ENCODE assay signal across 1 cellular context in genomic region chr14:22829661-22830328, GRCh38.
TF ChIP-seq lines count a peak whose summit lies in the region.

TSS of gene MRPL52 (plus strand) at chr14:22829887. CDS start at chr14:22829913, 26 bp downstream.

TF ChIP-seq in HepG2, 621 proteins besides CTCF, POLR2A, EP300 and RAD21 (continued from another document and continues in another):
- TF ChIP-seq ZNF687 (CRISPR knock-in tag; IDR thresholded peaks at IDR 0.05) (peak; percentile 90), ZKSCAN1 (IDR thresholded peaks at IDR 0.05; ENCODE audit: low read length) (peak; percentile 81), MXD3 (CRISPR knock-in tag; IDR thresholded peaks at IDR 0.05) (peak; percentile 89), PBX3 (CRISPR knock-in tag; IDR thresholded peaks at IDR 0.05; ENCODE audit: borderline replicate concordance) (0 out of 2 replicates have a peak, but pooled peaks have one; percentile 29), HMGXB4 (CRISPR knock-in tag; IDR thresholded peaks at IDR 0.05; ENCODE audit: borderline replicate concordance in 1 of 2, low read depth in 1 of 2) (peak; percentile 91 to 96), KDM4B (CRISPR knock-in tag; IDR thresholded peaks at IDR 0.05) (peak; percentile 53), HDAC1 (CRISPR knock-in tag; IDR thresholded peaks at IDR 0.05) (peak; percentile 93), ZEB1 (IDR thresholded peaks at IDR 0.05; ENCODE audit: insufficient replicate concordance, low read depth) (peak; percentile 76), ETV5 (CRISPR knock-in tag; IDR thresholded peaks at IDR 0.05; ENCODE audit: borderline replicate concordance) (peak; percentile 94), ZNF691 (CRISPR knock-in tag; IDR thresholded peaks at IDR 0.05; ENCODE audit: borderline replicate concordance, low read depth) (peak; percentile 96), ARNT (IDR thresholded peaks at IDR 0.05) (no peak), ZNF275 (CRISPR knock-in tag; IDR thresholded peaks at IDR 0.05; ENCODE audit: borderline replicate concordance) (0 out of 2 replicates have a peak, but pooled peaks have one; percentile 51), THAP8 (CRISPR knock-in tag; IDR thresholded peaks at IDR 0.05; ENCODE audit: borderline replicate concordance) (peak; percentile 59; the same call in 1 of the 2 replicates), POGK (CRISPR knock-in tag; conservative IDR thresholded peaks at IDR 0.05) (peak; percentile 67; the same call in 1 of the 2 replicates), RCOR2 (CRISPR knock-in tag; IDR thresholded peaks at IDR 0.05) (0 out of 2 replicates have a peak, but pooled peaks have one; percentile 68), NCOA1 (CRISPR knock-in tag; IDR thresholded peaks at IDR 0.05) (peak; percentile 90), ATF7-NPFF (CRISPR knock-in tag; IDR thresholded peaks at IDR 0.05; ENCODE audit: low read depth) (peak; percentile 76), TAF15 (IDR thresholded peaks at IDR 0.05; ENCODE audit: low read depth, low read length, poor library complexity, severe bottlenecking) (peak; percentile 83), FOXJ3 (CRISPR knock-in tag; IDR thresholded peaks at IDR 0.05; ENCODE audit: borderline replicate concordance) (0 out of 2 replicates have a peak, but pooled peaks have one; percentile 6), SMARCC2 (IDR thresholded peaks at IDR 0.05) (no peak), ZBTB7B (CRISPR knock-in tag; IDR thresholded peaks at IDR 0.05) (peak; percentile 64), ARID5B (CRISPR knock-in tag; IDR thresholded peaks at IDR 0.05) (no peak; the same call in none of the 2 replicates), ZNF879 (CRISPR knock-in tag; IDR thresholded peaks at IDR 0.05) (no peak; the same call in 1 of the 2 replicates), PHB2 (IDR thresholded peaks at IDR 0.05; ENCODE audit: partially characterized antibody) (no peak), GTF2F1 (IDR thresholded peaks at IDR 0.05; ENCODE audit: low read length) (no peak), WIZ (CRISPR knock-in tag; IDR thresholded peaks at IDR 0.05) (peak; percentile 97), ZNF713 (CRISPR knock-in tag; IDR thresholded peaks at IDR 0.05) (peak; percentile 95), ZNF605 (CRISPR knock-in tag; IDR thresholded peaks at IDR 0.05) (peak; percentile 92), ZBTB42 (CRISPR knock-in tag; IDR thresholded peaks at IDR 0.05) (peak; percentile 92; the same call in 1 of the 2 replicates), HHEX (CRISPR knock-in tag; IDR thresholded peaks at IDR 0.05) (peak; percentile 66), NR2F2 (IDR thresholded peaks at IDR 0.05; ENCODE audit: borderline replicate concordance, low read depth) (peak; percentile 53; the same call in 1 of the 2 replicates), HMGA1 (CRISPR knock-in tag; conservative IDR thresholded peaks at IDR 0.05) (no peak), RXRA (CRISPR knock-in tag; IDR thresholded peaks at IDR 0.05) (peak; percentile 80), ETV6 (CRISPR knock-in tag; conservative IDR thresholded peaks at IDR 0.05) (peak; percentile 80; the same call in 1 of the 2 replicates), ONECUT2 (CRISPR knock-in tag; IDR thresholded peaks at IDR 0.05) (no peak), ZNF3 (CRISPR knock-in tag; IDR thresholded peaks at IDR 0.05) (no peak), ZNF503 (CRISPR knock-in tag; IDR thresholded peaks at IDR 0.05) (no peak), NFYB (CRISPR knock-in tag; IDR thresholded peaks at IDR 0.05) (no peak), E2F1 (CRISPR knock-in tag; IDR thresholded peaks at IDR 0.05) (peak; percentile 22; the same call in 1 of the 2 replicates)
